ENCODE assay signal across 8 cellular contexts in the genomic region with DNA sequence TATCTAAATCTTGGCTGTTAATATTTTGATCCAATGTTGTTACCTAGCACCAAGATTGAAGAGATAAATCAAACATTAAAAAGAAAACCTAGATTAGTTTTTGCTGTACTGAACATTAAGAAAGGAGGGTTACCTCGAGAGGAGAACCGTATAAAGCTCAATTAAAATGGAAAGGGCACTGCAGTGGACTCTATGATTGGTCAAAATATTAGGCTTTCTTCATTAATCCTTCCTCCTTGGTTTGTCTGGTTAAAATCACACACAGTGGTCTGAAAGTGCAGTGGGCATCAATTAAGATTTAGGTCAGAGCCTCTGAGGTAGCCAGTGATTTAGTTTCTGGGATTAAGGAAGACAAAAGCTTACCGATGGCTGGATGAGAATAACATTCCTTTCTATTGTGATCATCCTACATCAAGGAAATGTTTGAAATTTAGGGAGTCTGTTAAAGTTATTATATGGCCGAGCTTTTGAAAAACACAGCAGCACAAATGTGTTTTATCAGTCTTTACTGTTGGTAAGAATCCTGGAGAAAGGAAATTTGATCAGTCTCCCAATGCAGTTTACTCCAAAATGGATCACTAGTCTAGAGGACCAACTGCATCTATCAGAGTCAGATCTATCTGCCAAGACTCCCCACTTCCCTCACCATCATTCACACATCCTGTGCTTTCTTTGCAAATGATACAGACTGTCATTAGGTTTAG.
DNase-seq lines count a peak whose midpoint lies in the region; ATAC-seq and TF ChIP-seq lines count a peak whose summit lies in the region.

No MANE protein-coding gene starts in this region.

- BruUV-seq in MCF 10A (replicated peaks; lab: Mats Ljungman, UMichigan), result no TSS peak

- H3K27me3 Mint-ChIP-seq in CD4-positive, CD25-positive, alpha-beta regulatory T cell, result no peaks in the 10 kb centered on the region
- no peaks in the 10 kb centered on the region for H3K27me3 Mint-ChIP-seq in MCF 10A (ENCODE audit: insufficient read depth, unreplicated experiment)
- no peaks in the 10 kb centered on the region for H3K27me3 Mint-ChIP-seq in naive thymus-derived CD4-positive, alpha-beta T cell

- POLR2A ChIA-PET in MCF 10A (lab: Yijun Ruan, JAX), result interaction anchor here (0.6 kb wide), 1 partner anchor 265 kb away, joined by 3 read pairs; no protein-coding TSS in a partner anchor
- POLR2A ChIA-PET in naive thymus-derived CD4-positive, alpha-beta T cell (lab: Charles Lee), result no interaction called here

- no peaks in the 10 kb centered on the region for H3K9me3 ChIP-seq in CD4-positive, CD25-positive, alpha-beta regulatory T cell (ENCODE audit: control insufficient read depth in 2 of 2, low read length in 2 of 2)
- no peaks in the 10 kb centered on the region for H3K9me3 ChIP-seq in naive thymus-derived CD4-positive, alpha-beta T cell (ENCODE audit: control insufficient read depth in 2 of 3, low read length in 3 of 3)

- peaks cover 27% of the 10 kb centered on the region for H3K36me3 Mint-ChIP-seq in CD4-positive, CD25-positive, alpha-beta regulatory T cell
- H3K36me3 Mint-ChIP-seq in MCF 10A (ENCODE audit: insufficient read depth, unreplicated experiment), result no peaks in the 10 kb centered on the region
- H3K36me3 Mint-ChIP-seq in naive thymus-derived CD4-positive, alpha-beta T cell, result peaks cover under 1 to 71% (median 51%) of the 10 kb centered on the region in 5 donors

- CTCF ChIA-PET in MCF 10A (lab: Yijun Ruan, JAX), result interaction anchor here (0.6 kb wide), 1 partner anchor 94 kb away, joined by 3 read pairs; no protein-coding TSS in a partner anchor
- CTCF ChIA-PET in naive thymus-derived CD4-positive, alpha-beta T cell (lab: Charles Lee), result no interaction called here

- peak overlapping the region; percentile 84 to 98 (median 94) for H3K27ac Mint-ChIP-seq in CD4-positive, CD25-positive, alpha-beta regulatory T cell
- peak overlapping the region; percentile 93 for H3K27ac Mint-ChIP-seq in MCF 10A (ENCODE audit: low read depth, unreplicated experiment)
- H3K27ac Mint-ChIP-seq in naive thymus-derived CD4-positive, alpha-beta T cell, result peak overlapping the region in 6 of 9 donors; percentile 33 to 90 (median 65)

- no peaks in the 10 kb centered on the region for H3K27me3 ChIP-seq in CD4-positive, CD25-positive, alpha-beta regulatory T cell (ENCODE audit: control insufficient read depth, insufficient read depth, low read length)
- no peaks in the 10 kb centered on the region for H3K27me3 ChIP-seq in naive thymus-derived CD4-positive, alpha-beta T cell (ENCODE audit: control insufficient read depth in 2 of 2, insufficient read depth in 2 of 2, low read length in 2 of 2)

- intact Hi-C loops in MCF 10A (cut with micrococcal nuclease), result no loop called here
- intact Hi-C loops in naive thymus-derived CD4-positive, alpha-beta T cell (cut with micrococcal nuclease), result loop anchor here in 1 of 2 donors (1.0 to 5.0 kb wide), 5 partner anchors 13 to 134 kb away; a partner anchor contains a TSS

- peak overlapping the region; percentile 76 for H3K4me3 ChIP-seq in CD4-positive, CD25-positive, alpha-beta regulatory T cell (ENCODE audit: low read depth, low read length)
- H3K4me3 ChIP-seq in naive thymus-derived CD4-positive, alpha-beta T cell (ENCODE audit: low read length), result no peak overlapping the region

- peak overlapping the region; percentile 58 to 82 (median 67) for H3K4me3 Mint-ChIP-seq in CD4-positive, CD25-positive, alpha-beta regulatory T cell
- H3K4me3 Mint-ChIP-seq in MCF 10A (ENCODE audit: unreplicated experiment), result no peak overlapping the region
- peak overlapping the region in 8 of 10 donors; percentile 27 to 73 (median 48) for H3K4me3 Mint-ChIP-seq in naive thymus-derived CD4-positive, alpha-beta T cell

- H3K4me1 ChIP-seq in CD4-positive, CD25-positive, alpha-beta regulatory T cell (ENCODE audit: control insufficient read depth, insufficient read depth, low read length, poor library complexity, severe bottlenecking), result peaks cover 27% of the 10 kb centered on the region
- peaks cover 0 to 22% of the 10 kb centered on the region in 2 donors for H3K4me1 ChIP-seq in naive thymus-derived CD4-positive, alpha-beta T cell (ENCODE audit: control insufficient read depth in 2 of 2, insufficient read depth in 2 of 2, low read length in 2 of 2)

- peak in 1 of 3 donors; percentile 60 for DNase-seq in CD4-positive, CD25-positive, alpha-beta regulatory T cell
- peak; percentile 35 for DNase-seq in HK-2 (ENCODE audit: unreplicated experiment)
- DNase-seq in MCF 10A (ENCODE audit: unreplicated experiment), result no peak
- peak in 1 of 9 donors; percentile 7 for DNase-seq in naive thymus-derived CD4-positive, alpha-beta T cell
- DNase-seq in OCI-M1 (lab: John Stamatoyannopoulos, UW), result no peak
- no peak for DNase-seq in DMS 273 treated with DMSO at 0.1 percent for 48 hours (lab: John Stamatoyannopoulos, UW)

- peaks cover 5% of the 10 kb centered on the region for H3K36me3 ChIP-seq in CD4-positive, CD25-positive, alpha-beta regulatory T cell (ENCODE audit: control insufficient read depth, insufficient read depth, low read length)
- H3K36me3 ChIP-seq in naive thymus-derived CD4-positive, alpha-beta T cell (ENCODE audit: control insufficient read depth in 2 of 3, insufficient read depth in 3 of 3, low read length in 3 of 3), result peaks cover 0 to 2% (median 0%) of the 10 kb centered on the region in 3 experiments

- H3K4me1 Mint-ChIP-seq in CD4-positive, CD25-positive, alpha-beta regulatory T cell, result peaks cover 24 to 83% (median 59%) of the 10 kb centered on the region in 4 donors
- H3K4me1 Mint-ChIP-seq in MCF 10A (ENCODE audit: insufficient read depth, unreplicated experiment), result peaks cover 33% of the 10 kb centered on the region
- H3K4me1 Mint-ChIP-seq in naive thymus-derived CD4-positive, alpha-beta T cell, result peaks cover 52 to 89% (median 75%) of the 10 kb centered on the region in 7 donors

- no peak for TF ChIP-seq CTCF in MCF 10A (IDR thresholded peaks at IDR 0.05; ENCODE audit: unreplicated experiment)

- peaks cover 0 to 2% (median 0%) of the 10 kb centered on the region in 7 donors for H3K9me3 Mint-ChIP-seq in CD4-positive, CD25-positive, alpha-beta regulatory T cell
- H3K9me3 Mint-ChIP-seq in MCF 10A (ENCODE audit: unreplicated experiment), result no peaks in the 10 kb centered on the region
- peaks cover 0 to 3% (median 0%) of the 10 kb centered on the region in 11 donors for H3K9me3 Mint-ChIP-seq in naive thymus-derived CD4-positive, alpha-beta T cell

- peak overlapping the region; percentile 79 for H3K27ac ChIP-seq in CD4-positive, CD25-positive, alpha-beta regulatory T cell (ENCODE audit: insufficient read depth, low read length, poor library complexity, severe bottlenecking)
- no peak overlapping the region for H3K27ac ChIP-seq in naive thymus-derived CD4-positive, alpha-beta T cell (ENCODE audit: low read depth, low read length)

- peak in 1 of 2 donors; percentile 29 for ATAC-seq in CD4-positive, CD25-positive, alpha-beta regulatory T cell (ENCODE audit: low read depth in 2 of 2)
- peak; percentile 6 for ATAC-seq in naive thymus-derived CD4-positive, alpha-beta T cell
- no peak for ATAC-seq in HG02623 (IDR thresholded peaks at IDR 0.05; ENCODE audit: unreplicated experiment)
- ATAC-seq in HG03439 (IDR thresholded peaks at IDR 0.05; ENCODE audit: unreplicated experiment), result no peak
